In the genomic region with DNA sequence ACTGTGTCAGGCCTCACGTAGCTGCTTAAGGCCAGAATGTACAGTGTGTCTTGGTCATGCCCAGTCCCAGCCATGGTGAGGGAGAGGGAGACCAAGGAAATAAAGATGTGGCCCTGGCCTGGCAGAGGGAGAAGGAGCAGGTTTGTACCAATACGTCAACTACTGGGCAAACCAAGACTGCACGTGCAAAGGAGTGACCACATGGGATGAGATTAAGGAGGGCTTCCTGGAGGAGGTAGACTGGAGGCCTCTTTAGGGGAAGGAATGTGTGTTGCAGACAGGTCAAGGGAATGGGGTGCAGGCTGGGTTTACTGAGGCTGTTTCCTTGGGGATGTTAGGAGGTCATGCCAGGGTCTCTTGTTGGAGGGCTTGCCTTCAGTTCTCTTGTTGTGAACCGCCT, we compare ENCODE assay signal across 32 cellular contexts.
"Had no signal": no experiment of that assay in that cellular context is flagged by ENCODE, and none has a peak within 500 bp of the region (broad histone marks: within the 10 kb centered on the region; RNA-seq: fewer than 3 reads in every experiment).

No MANE protein-coding gene starts in this region.

- H3K4me3 Mint-ChIP-seq: activated CD8-positive, alpha-beta T cell treated with anti-CD3 and anti-CD28 coated beads for 36 hours; activated naive CD8-positive, alpha-beta T cell treated with anti-CD3 and anti-CD28 coated beads, Interleukin-2, amount 50 U/mL, for 24 hours; activated T-helper 1 cell treated with anti-CD3 and anti-CD28 coated beads, Interleukin-12 subunit alpha, Interleukin-12 subunit beta, Interleukin-2, Interleukin-4 antibody, amounts not matched to agents 30 ng/mL and 10 ng/mL and 1 ng/mL, durations not matched to agents 14 hours and 24 hours and 36 hours had no signal

- H3K9me2 ChIP-seq: SK-N-SH had no signal

- H3K27ac ChIP-seq: ascending aorta, brain microvascular endothelial cell, KMS-11, SJCRH30, WERI-Rb-1 had no signal

- H3K4me3 ChIP-seq: ascending aorta, MG63, SJCRH30 had no signal

- H3K4me2 ChIP-seq: KMS-11, SK-N-SH had no signal

- ATAC-seq: activated CD4-positive, CD25-positive, alpha-beta regulatory T cell treated with anti-CD3 and anti-CD28 coated beads, Interleukin-2, amount 50 U/mL, for 24 hours; activated CD8-positive, alpha-beta T cell treated with anti-CD3 and anti-CD28 coated beads for 36 hours; activated naive CD4-positive, alpha-beta T cell treated with anti-CD3 and anti-CD28 coated beads, Interleukin-2, amount 50 U/mL, for 72 hours; activated naive CD8-positive, alpha-beta T cell treated with anti-CD3 and anti-CD28 coated beads, Interleukin-2, amount 50 U/mL, for 24 hours; Panc1 had no signal

- H3K27ac Mint-ChIP-seq: activated CD8-positive, alpha-beta T cell treated with anti-CD3 and anti-CD28 coated beads for 36 hours; activated naive CD4-positive, alpha-beta T cell treated with anti-CD3 and anti-CD28 coated beads, Interleukin-2, amount 50 U/mL, for 72 hours; activated naive CD8-positive, alpha-beta T cell treated with anti-CD3 and anti-CD28 coated beads, Interleukin-2, amount 50 U/mL, for 24 hours; activated T-helper 1 cell treated with anti-CD3 and anti-CD28 coated beads, Interleukin-12 subunit alpha, Interleukin-12 subunit beta, Interleukin-2, Interleukin-4 antibody, amounts not matched to agents 30 ng/mL and 10 ng/mL and 1 ng/mL, durations not matched to agents 14 hours and 24 hours and 36 hours had no signal

- H3K9me3 ChIP-seq: ascending aorta, SJCRH30, SK-N-SH had no signal

- H3K27me3 Mint-ChIP-seq: activated CD8-positive, alpha-beta T cell treated with anti-CD3 and anti-CD28 coated beads for 36 hours; activated naive CD8-positive, alpha-beta T cell treated with anti-CD3 and anti-CD28 coated beads, Interleukin-2, amount 50 U/mL, for 24 hours had no signal

- H3K9ac ChIP-seq: KMS-11, SK-N-SH had no signal

- H3K4me1 ChIP-seq: ascending aorta had no signal

- H3K27me3 ChIP-seq: ascending aorta, brain microvascular endothelial cell, MG63, SJCRH30 had no signal

- DNase-seq: activated CD4-positive, alpha-beta T cell treated with anti-CD3 and anti-CD28 coated beads for 4 hours; activated CD8-positive, alpha-beta memory T cell treated with anti-CD3 and anti-CD28 coated beads, Interleukin-2, amount 50 U/mL, for 48 hours; activated CD8-positive, alpha-beta T cell treated with anti-CD3 and anti-CD28 coated beads for 36 hours; activated effector memory CD4-positive, alpha-beta T cell treated with Interleukin-2 at 50 U/mL for 16 hours; activated naive CD4-positive, alpha-beta T cell treated with Interleukin-2 at 50 U/mL for 16 hours; activated naive CD8-positive, alpha-beta T cell treated with anti-CD3 and anti-CD28 coated beads, Interleukin-2, amount 50 U/mL, for 24 hours; activated T-cell treated with anti-CD3 and anti-CD28 coated beads, Interleukin-2, amount 50 U/mL, for 1 hour; amniotic stem cell; brain microvascular endothelial cell; cerebellar nuclear complex; MG63; MV-4-11; NCI-H1105; NCI-H1436; NCI-H187; NCI-H2081 treated with DMSO at 0.1 percent for 48 hours; NCI-H446 treated with DMSO at 0.1 percent for 48 hours; NCI-H524 treated with DMSO at 0.1 percent for 48 hours; NCI-H82; OCI-M1; Right ventricle myocardium superior; RPMI8226; SJCRH30; SK-N-SH; T-helper 1 cell; WERI-Rb-1 had no signal

- H3K9me3 Mint-ChIP-seq: activated CD8-positive, alpha-beta T cell treated with anti-CD3 and anti-CD28 coated beads for 36 hours had no signal
